20 cellular contexts compared by ENCODE assay signal in genomic region chr18:61694236-61694635, GRCh38.
A peak's percentile ranks its signal among the peaks of the same experiment; 100 is the strongest.
DNase-seq lines count a peak whose midpoint lies in the region; ATAC-seq, FAIRE-seq and TF ChIP-seq lines count a peak whose summit lies in the region.
"Had no signal": no experiment of that assay in that cellular context is flagged by ENCODE, and none has a peak within 500 bp of the region (broad histone marks: within the 10 kb centered on the region; RNA-seq: fewer than 3 reads in every experiment).

No MANE protein-coding gene starts in this region.

- H4K20me1 ChIP-seq in keratinocyte (ENCODE audit: control insufficient read depth, extremely low read depth, insufficient read depth, low read length) (no peaks in the 10 kb centered on the region), MM.1S (ENCODE audit: insufficient read depth, low read length) (no peaks in the 10 kb centered on the region)

- no peak overlapping the region for H2AFZ ChIP-seq in keratinocyte (ENCODE audit: control insufficient read depth, low read length)
- H2AFZ ChIP-seq in MM.1S (ENCODE audit: low read length), result no peak overlapping the region

- TF ChIP-seq CTCF in bronchial epithelial cell (IDR thresholded peaks at IDR 0.05; ENCODE audit: insufficient read depth, low read length, severe bottlenecking) (no peak), epithelial cell of esophagus (IDR thresholded peaks at IDR 0.05; ENCODE audit: insufficient read depth, low read depth, low read length, missing control alignments) (no peak), keratinocyte (optimal IDR thresholded peaks at IDR 0.05 in 1 of 3, IDR thresholded peaks at IDR 0.05 in 1 of 3, conservative IDR thresholded peaks at IDR 0.05 in 1 of 3; ENCODE audit: extremely low read depth in 1 of 3, insufficient read depth in 2 of 3, low read length in 3 of 3) (no peak), MM.1S (IDR thresholded peaks at IDR 0.05; ENCODE audit: low read length) (no peak)

- no peaks in the 10 kb centered on the region for H3K9me3 ChIP-seq in keratinocyte (ENCODE audit: control insufficient read depth, low read depth, low read length)
- H3K9me3 ChIP-seq in MM.1S (replicated peaks; ENCODE audit: insufficient read depth, low read length), result no peaks in the 10 kb centered on the region
- H3K9me3 ChIP-seq: A549, BE2C had no signal

- H3K4me2 ChIP-seq in keratinocyte (ENCODE audit: control insufficient read depth, extremely low read depth, insufficient read depth, low read depth, low read length), result peak overlapping the region; percentile 7
- no peak overlapping the region for H3K4me2 ChIP-seq in MM.1S (ENCODE audit: low read depth, low read length)
- H3K4me2 ChIP-seq: A549 had no signal

- no peaks in the 10 kb centered on the region for H3K9me1 ChIP-seq in keratinocyte (ENCODE audit: control insufficient read depth, extremely low read depth, insufficient read depth, low read length)

- no peaks in the 10 kb centered on the region for H3K9me2 ChIP-seq in MM.1S (replicated peaks; ENCODE audit: insufficient read depth, low read length)

- FAIRE-seq in bronchial epithelial cell (lab: Jason Lieb, UNC) (no peak), keratinocyte (lab: Jason Lieb, UNC) (no peak)
- FAIRE-seq: A549, GM12892, H1, HepG2, HTR-8/SVneo had no signal

- dilution Hi-C loops in keratinocyte (cut with MboI; ENCODE audit: extremely low pct_ligation_motif_present, low sequenced_read_pairs), result no loop called here

- H3K79me2 ChIP-seq in keratinocyte (ENCODE audit: control insufficient read depth, insufficient read depth, low read length), result no peaks in the 10 kb centered on the region
- no peaks in the 10 kb centered on the region for H3K79me2 ChIP-seq in MM.1S (ENCODE audit: low read length)

- ATAC-seq in HG03280 (IDR thresholded peaks at IDR 0.05; ENCODE audit: unreplicated experiment), result no peak
- ATAC-seq: A549, HepG2 had no signal

- H3K9ac ChIP-seq in keratinocyte (ENCODE audit: control insufficient read depth, extremely low read depth, insufficient read depth, low read length), result no peak overlapping the region
- H3K9ac ChIP-seq in MM.1S (ENCODE audit: low read length), result no peak overlapping the region

- no peaks in the 10 kb centered on the region for H3F3A ChIP-seq in MM.1S (ENCODE audit: insufficient read depth, low read length)

- DNase-seq in bronchial epithelial cell (ENCODE audit: low read depth), result peak; percentile 33
- DNase-seq in epithelial cell of esophagus (ENCODE audit: low read depth), result peak; percentile 39
- no peak for DNase-seq in keratinocyte (ENCODE audit: low read depth, low spot score)
- DNase-seq in skeletal muscle cell (ENCODE audit: low read depth), result peak; percentile 4
- no peak for DNase-seq in cerebellum (ENCODE audit: low spot score)
- no peak for DNase-seq in MM.1S
- DNase-seq: BE2C; CD4-positive, alpha-beta memory T cell; DMS153; DND-41; GDM1; HCEC 1CT; HFFc6 had no signal

- peaks cover 3% of the 10 kb centered on the region for H3K4me1 ChIP-seq in keratinocyte (ENCODE audit: control insufficient read depth, extremely low read depth, insufficient read depth, low read length)
- no peaks in the 10 kb centered on the region for H3K4me1 ChIP-seq in MM.1S (ENCODE audit: low read length)
- H3K4me1 ChIP-seq: A549, BE2C had no signal

- no peak overlapping the region for H3K27ac ChIP-seq in keratinocyte (ENCODE audit: control insufficient read depth, insufficient read depth, low read length)
- no peak overlapping the region for H3K27ac ChIP-seq in MM.1S (ENCODE audit: low read length)
- H3K27ac ChIP-seq: A549, C4-2B had no signal

- H3K4me3 ChIP-seq in bronchial epithelial cell (ENCODE audit: low read depth, low read length) (no peak overlapping the region), epithelial cell of esophagus (ENCODE audit: low read length) (no peak overlapping the region), keratinocyte (ENCODE audit: control insufficient read depth in 2 of 3, extremely low read depth in 1 of 3, insufficient read depth in 2 of 3, low read depth in 1 of 3, low read length in 3 of 3) (no peak overlapping the region), skeletal muscle cell (ENCODE audit: low read depth, low read length) (no peak overlapping the region), MM.1S (ENCODE audit: low read length) (no peak overlapping the region)
- H3K4me3 ChIP-seq: A549 had no signal

- H3K27me3 ChIP-seq in bronchial epithelial cell (ENCODE audit: control insufficient read depth, insufficient read depth, low read length), result no peaks in the 10 kb centered on the region
- H3K27me3 ChIP-seq in keratinocyte (ENCODE audit: control insufficient read depth, extremely low read depth, insufficient read depth, low read length), result no peaks in the 10 kb centered on the region
- H3K27me3 ChIP-seq in MM.1S (replicated peaks; ENCODE audit: insufficient read depth, low read length), result no peaks in the 10 kb centered on the region
- H3K27me3 ChIP-seq: BE2C had no signal

- H3K36me3 ChIP-seq in bronchial epithelial cell (ENCODE audit: control insufficient read depth, insufficient read depth, low read length), result no peaks in the 10 kb centered on the region
- H3K36me3 ChIP-seq in keratinocyte (ENCODE audit: control insufficient read depth in 2 of 2, extremely low read depth in 1 of 2, insufficient read depth in 2 of 2, low read length in 2 of 2), result no peaks in the 10 kb centered on the region
- no peaks in the 10 kb centered on the region for H3K36me3 ChIP-seq in MM.1S (replicated peaks; ENCODE audit: insufficient read depth, low read length)
- H3K36me3 ChIP-seq: BE2C had no signal

Comparison
In these comparisons a context has a peak if more than half of its experiments do, and no peak if none do; other contexts are left out.
1. DNase-seq: peak in bronchial epithelial cell (single experiment), epithelial cell of esophagus (single experiment) and skeletal muscle cell (single experiment); none in keratinocyte (single experiment), cerebellum (single experiment) and MM.1S (single experiment).